23 cellular contexts compared by ENCODE assay signal in the genomic region with DNA sequence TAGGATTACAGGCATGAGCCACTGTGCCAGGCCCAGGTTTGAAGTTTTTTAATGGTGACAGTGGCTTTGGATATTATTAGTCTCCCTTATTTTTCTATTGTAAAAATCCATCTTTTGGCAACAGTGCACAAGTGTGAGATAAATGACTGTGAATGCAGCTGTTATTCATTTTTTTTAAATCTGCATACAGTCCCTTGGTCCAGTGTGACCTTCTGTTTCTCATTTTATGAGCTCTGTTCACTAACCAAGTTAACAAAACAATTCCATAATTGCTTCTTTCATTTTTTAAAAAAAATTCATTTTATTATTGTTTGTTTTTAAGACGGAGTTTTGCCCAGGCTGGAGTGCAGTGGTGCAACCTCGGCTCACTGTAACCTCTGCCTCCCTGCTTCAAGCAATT.
"Had no signal": no experiment of that assay in that cellular context is flagged by ENCODE, and none has a peak within 500 bp of the region (broad histone marks: within the 10 kb centered on the region; RNA-seq: fewer than 3 reads in every experiment).

No MANE protein-coding gene starts in this region.

- ATAC-seq: naive thymus-derived CD8-positive, alpha-beta T cell; pancreas; right cardiac atrium; stimulated activated memory B cell treated with anti-CD40 and anti-IgM and Interleukin-4, amounts not matched to agents 10 μg/mL and 1 μg/mL and 100 μg/mL, for 72 hours; stimulated activated naive CD8-positive, alpha-beta T cell treated with anti-CD3 and anti-CD28 coated beads, Interleukin-15, amount 100 ng/mL, for 72 hours had no signal

- H3K4me3 ChIP-seq: hepatocyte, left ventricle myocardium inferior, lung, pancreas, prostate gland, sigmoid colon, smooth muscle cell, tibial nerve, uterus had no signal

- FAIRE-seq: pancreas had no signal

- DNase-seq: islet precursor cell; left ventricle myocardium inferior; naive thymus-derived CD8-positive, alpha-beta T cell; nucleus accumbens; pancreas; posterior cingulate gyrus; retina; right cardiac atrium; sigmoid colon; stimulated activated CD4-positive, alpha-beta T cell treated with anti-CD3 and anti-CD28 coated beads, Interleukin-1b, Interleukin-23, amount 100 ng/mL, for 48 hours; stimulated activated CD4-positive, alpha-beta T cell treated with anti-CD3 and anti-CD28 coated beads, Interleukin-2, amount 100 ng/mL, for 48 hours; stimulated activated CD4-positive, alpha-beta T cell treated with anti-CD3 and anti-CD28 coated beads, Interleukin-4, amount 100 ng/mL, for 4 hours; stimulated activated CD8-positive, alpha-beta memory T cell treated with anti-CD3 and anti-CD28 coated beads, Interleukin-4, amount 100 ng/mL, for 48 hours; stimulated activated naive CD4-positive, alpha-beta T cell treated with Interleukin-2 at 50 U/mL for 16 hours; stimulated activated naive CD8-positive, alpha-beta T cell treated with anti-CD3 and anti-CD28 coated beads, Interleukin-15, amount 100 ng/mL, for 72 hours; substantia nigra; uterus had no signal
